Comparison of ENCODE assay signal across 13 cellular contexts in the genomic region with DNA sequence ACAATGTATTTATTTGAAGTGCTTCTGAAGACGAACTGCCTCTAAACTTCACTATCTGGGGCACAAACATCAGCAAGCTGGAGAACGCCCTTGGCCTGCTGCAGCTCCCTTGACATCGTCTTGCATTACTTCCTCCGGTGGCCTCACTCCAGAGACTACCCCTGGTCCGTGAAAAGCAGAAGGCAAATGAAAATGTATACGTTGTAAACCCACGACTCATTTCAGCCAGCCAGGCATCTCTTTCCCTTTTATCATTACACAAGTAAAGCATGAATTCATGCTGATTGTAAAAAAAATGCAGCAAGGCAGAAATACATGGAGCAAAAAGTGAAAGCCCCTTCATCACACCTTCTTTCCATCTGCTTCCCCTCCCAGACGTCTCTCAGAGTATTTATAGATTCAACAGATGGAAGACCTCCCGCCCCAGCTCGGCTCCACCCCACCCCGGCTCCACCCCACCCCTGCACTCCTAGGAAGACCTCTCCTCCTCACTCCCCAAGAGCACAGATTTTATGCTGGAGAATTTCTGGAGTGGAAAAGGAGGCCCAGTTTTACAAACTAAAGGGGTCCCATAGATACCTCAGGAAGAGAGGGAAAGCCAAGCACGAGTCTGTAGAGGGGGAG. TPM values are rescaled to one million over a fixed set of nuclear protein-coding genes. Genes with fewer than 3 reads are reported as not detected.
DNase-seq lines count a peak whose midpoint lies in the region; ATAC-seq and TF ChIP-seq lines count a peak whose summit lies in the region.
"Had no signal": no experiment of that assay in that cellular context is flagged by ENCODE, and none has a peak within 500 bp of the region (broad histone marks: within the 10 kb centered on the region; RNA-seq: fewer than 3 reads in every experiment).

No MANE protein-coding gene starts in this region.

- H3K79me2 ChIP-seq in DOHH2 (ENCODE audit: control insufficient read depth, low read length), result no peaks in the 10 kb centered on the region

- H3K27ac Mint-ChIP-seq in HFFc6, result no peak overlapping the region; the same call in 1 of the 2 replicates
- H3K27ac Mint-ChIP-seq in activated naive CD8-positive, alpha-beta T cell treated with anti-CD3 and anti-CD28 coated beads for 36 hours, result no peak overlapping the region
- peak overlapping the region in 1 of 10 donors; percentile 38 for H3K27ac Mint-ChIP-seq in naive thymus-derived CD8-positive, alpha-beta T cell
- H3K27ac Mint-ChIP-seq: activated T-cell treated with anti-CD3 and anti-CD28 coated beads, Interleukin-2, amount 50 U/mL, for 24 hours had no signal

- H3K4me1 Mint-ChIP-seq in HFFc6 (ENCODE audit: low read depth), result peaks cover 33% of the 10 kb centered on the region
- peaks cover 6% of the 10 kb centered on the region for H3K4me1 Mint-ChIP-seq in activated naive CD8-positive, alpha-beta T cell treated with anti-CD3 and anti-CD28 coated beads for 36 hours
- H3K4me1 Mint-ChIP-seq in naive thymus-derived CD8-positive, alpha-beta T cell, result peaks cover 6 to 15% (median 11%) of the 10 kb centered on the region in 4 donors

- no peaks in the 10 kb centered on the region for H3K9me3 ChIP-seq in DOHH2 (ENCODE audit: control insufficient read depth, insufficient read depth, low read length)
- H3K9me3 ChIP-seq: ovary had no signal

- H3K27me3 ChIP-seq in DOHH2 (ENCODE audit: control insufficient read depth, low read length), result no peaks in the 10 kb centered on the region
- H3K27me3 ChIP-seq: ovary had no signal

- H3F3A ChIP-seq in DOHH2 (ENCODE audit: control insufficient read depth, insufficient read depth), result no peaks in the 10 kb centered on the region

- DNase-seq in HFFc6, result no peak
- DNase-seq in activated naive CD8-positive, alpha-beta T cell treated with anti-CD3 and anti-CD28 coated beads for 36 hours, result no peak
- DNase-seq in naive thymus-derived CD8-positive, alpha-beta T cell, result no peak
- DNase-seq in activated gamma-delta T cell (lab: John Stamatoyannopoulos, UW), result no peak
- no peak for DNase-seq in DMS114 treated with DMSO at 0.1 percent for 48 hours (lab: John Stamatoyannopoulos, UW; ENCODE audit: unreplicated experiment)
- no peak for DNase-seq in stimulated activated naive CD4-positive, alpha-beta T cell treated with Interleukin-2 at 50 U/mL for 16 hours (lab: John Stamatoyannopoulos, UW)
- DNase-seq: activated T-cell treated with anti-CD3 and anti-CD28 coated beads, Interleukin-2, amount 50 U/mL, for 24 hours; NCI-H1436; ovary had no signal

- peak overlapping the region; percentile 12; the same call in 1 of the 2 replicates for H3K4me3 Mint-ChIP-seq in HFFc6
- H3K4me3 Mint-ChIP-seq in activated naive CD8-positive, alpha-beta T cell treated with anti-CD3 and anti-CD28 coated beads for 36 hours, result peak overlapping the region; percentile 22
- H3K4me3 Mint-ChIP-seq in naive thymus-derived CD8-positive, alpha-beta T cell, result peak overlapping the region in 7 of 10 donors; percentile 14 to 66 (median 49)
- H3K4me3 Mint-ChIP-seq: activated T-cell treated with anti-CD3 and anti-CD28 coated beads, Interleukin-2, amount 50 U/mL, for 24 hours had no signal

- TF ChIP-seq CTCF in DOHH2 (IDR thresholded peaks at IDR 0.05; ENCODE audit: low read depth, low read length, poor library complexity, severe bottlenecking) (no peak), HFFc6 (IDR thresholded peaks at IDR 0.05) (no peak)

- ATAC-seq in naive thymus-derived CD8-positive, alpha-beta T cell, result no peak
- no peak for ATAC-seq in HG02588 (IDR thresholded peaks at IDR 0.05; ENCODE audit: unreplicated experiment)
- ATAC-seq: Panc1 had no signal

- peaks cover 6% of the 10 kb centered on the region for H3K27me3 Mint-ChIP-seq in HFFc6 (ENCODE audit: insufficient read depth)
- H3K27me3 Mint-ChIP-seq in activated naive CD8-positive, alpha-beta T cell treated with anti-CD3 and anti-CD28 coated beads for 36 hours, result no peaks in the 10 kb centered on the region
- H3K27me3 Mint-ChIP-seq in naive thymus-derived CD8-positive, alpha-beta T cell, result peaks cover 0 to 11% (median 5%) of the 10 kb centered on the region in 5 donors

- peaks cover 14% of the 10 kb centered on the region for H3K4me1 ChIP-seq in DOHH2 (ENCODE audit: control insufficient read depth, low read length)

- no peaks in the 10 kb centered on the region for H3K9me3 Mint-ChIP-seq in HFFc6
- no peaks in the 10 kb centered on the region for H3K9me3 Mint-ChIP-seq in activated naive CD8-positive, alpha-beta T cell treated with anti-CD3 and anti-CD28 coated beads for 36 hours
- peaks cover 0 to 7% (median 0%) of the 10 kb centered on the region in 9 donors for H3K9me3 Mint-ChIP-seq in naive thymus-derived CD8-positive, alpha-beta T cell
- H3K9me3 Mint-ChIP-seq: activated T-cell treated with anti-CD3 and anti-CD28 coated beads, Interleukin-2, amount 50 U/mL, for 24 hours; immature natural killer cell had no signal

- H3K4me3 ChIP-seq in DOHH2 (ENCODE audit: low read length), result peak overlapping the region; percentile 38
- H3K4me3 ChIP-seq: ovary had no signal

- no peaks in the 10 kb centered on the region for H3K36me3 Mint-ChIP-seq in HFFc6 (ENCODE audit: low read depth)
- H3K36me3 Mint-ChIP-seq in activated naive CD8-positive, alpha-beta T cell treated with anti-CD3 and anti-CD28 coated beads for 36 hours, result no peaks in the 10 kb centered on the region
- H3K36me3 Mint-ChIP-seq in naive thymus-derived CD8-positive, alpha-beta T cell, result peaks cover 0 to 10% (median 4%) of the 10 kb centered on the region in 3 donors
- H3K36me3 Mint-ChIP-seq: immature natural killer cell had no signal

- H3K9me2 ChIP-seq in DOHH2 (replicated peaks; ENCODE audit: control insufficient read depth, low read length), result no peaks in the 10 kb centered on the region

- POLR2A ChIA-PET in naive thymus-derived CD8-positive, alpha-beta T cell (lab: Charles Lee), result no interaction called here

- H4K20me1 ChIP-seq in DOHH2 (ENCODE audit: control insufficient read depth, insufficient read depth, low read depth, low read length), result no peaks in the 10 kb centered on the region

- H3K36me3 ChIP-seq in DOHH2 (ENCODE audit: control insufficient read depth, low read length), result no peaks in the 10 kb centered on the region
- H3K36me3 ChIP-seq: ovary had no signal

- peak overlapping the region; percentile 32 for H3K27ac ChIP-seq in DOHH2 (ENCODE audit: low read depth, low read length)
- H3K27ac ChIP-seq: ovary had no signal

- peak overlapping the region; percentile 52 for H3K4me2 ChIP-seq in DOHH2 (ENCODE audit: low read length)

RNA-seq across cellular contexts. Expression of a gene that starts 41.6 kb away (rescaled TPM):
- total RNA-seq in HFFc6 (2021; fragmentation: NEBNext Ultra II Directional; extraction: Animal tissue kit (Norgen Biotek cat#: 25700)), result 10 to 100 TPM; 56.9 to 62.8 (median 59.0) TPM
- total RNA-seq in activated naive CD8-positive, alpha-beta T cell treated with anti-CD3 and anti-CD28 coated beads for 36 hours, result 10 to 100 TPM; 46.9 to 47.1 TPM
- 10 to 100 TPM; 46.1 to 53.8 TPM for total RNA-seq in naive thymus-derived CD8-positive, alpha-beta T cell
- polyA plus RNA-seq in naive thymus-derived CD8-positive, alpha-beta T cell, result 10 to 100 TPM; 43.7 to 47.2 (median 46.7) TPM
